Comparison of ENCODE assay signal across 9 cellular contexts in genomic region chr19:18049390-18049789, GRCh38. TPM values are rescaled to one million over a fixed set of nuclear protein-coding genes. Genes with fewer than 3 reads are reported as not detected.
DNase-seq lines count a peak whose midpoint lies in the region; ATAC-seq, FAIRE-seq and TF ChIP-seq lines count a peak whose summit lies in the region.
"Had no signal": no experiment of that assay in that cellular context is flagged by ENCODE, and none has a peak within 500 bp of the region (broad histone marks: within the 10 kb centered on the region; RNA-seq: fewer than 3 reads in every experiment).

No MANE protein-coding gene starts in this region.

- H3K9me3 ChIP-seq in right lobe of liver (no peaks in the 10 kb centered on the region), subcutaneous abdominal adipose tissue (ENCODE audit: control insufficient read depth in 5 of 5, low read length in 5 of 5) (no peaks in the 10 kb centered on the region), H9 (ENCODE audit: control insufficient read depth, low read depth, low read length) (no peaks in the 10 kb centered on the region)

- no peak overlapping the region for H2BK15ac ChIP-seq in H9 (ENCODE audit: low read depth, low read length)

- H3K36me3 ChIP-seq in right lobe of liver (no peaks in the 10 kb centered on the region), subcutaneous abdominal adipose tissue (ENCODE audit: control insufficient read depth in 5 of 5, insufficient read depth in 5 of 5, low read length in 5 of 5) (no peaks in the 10 kb centered on the region)

- H3K4me3 Mint-ChIP-seq in H9, result no peak overlapping the region
- H3K4me3 Mint-ChIP-seq: activated naive CD4-positive, alpha-beta T cell treated with anti-CD3 and anti-CD28 coated beads, Interleukin-2, amount 50 U/mL, for 24 hours had no signal

- no peak overlapping the region for H2BK20ac ChIP-seq in H9 (ENCODE audit: low read depth, low read length, poor library complexity, severe bottlenecking)

- 18% methylated on average over 8 of the region's 10 CpGs for WGBS in right lobe of liver (ENCODE audit: insufficient coverage, low coverage, low lambda C conversion rate, missing lambda C conversion rate)
- no CpG with 5 or more reads among the region's 10 CpGs for WGBS in H9 (ENCODE audit: extremely low coverage, insufficient read length, low lambda C conversion rate)

- H2BK120ac ChIP-seq in H9 (ENCODE audit: low read depth, low read length, poor library complexity, severe bottlenecking), result no peak overlapping the region

- H3K4me3 ChIP-seq in right lobe of liver (peak overlapping the region in 1 of 3 donors; percentile 8), subcutaneous abdominal adipose tissue (ENCODE audit: low read depth in 1 of 5, low read length in 5 of 5) (peak overlapping the region in 1 of 5 donors; percentile 22)

- no peaks in the 10 kb centered on the region for H3K79me2 ChIP-seq in H9 (ENCODE audit: insufficient read depth, low read length)

- no peak overlapping the region for H3K18ac ChIP-seq in H9 (ENCODE audit: insufficient read length, low read depth, low read length)

- H4K8ac ChIP-seq in H9 (replicated peaks; ENCODE audit: insufficient read length, low read depth, low read length), result no peak overlapping the region

- no peak overlapping the region for H3T11ph ChIP-seq in H9 (ENCODE audit: low read length)

- DNase-seq in M059J (ENCODE audit: low read depth) (peak; percentile 80), dermis microvascular lymphatic vessel endothelial cell (ENCODE audit: low read depth in 2 of 2) (peak; percentile 83 to 95), right lobe of liver (peak; percentile 97 to 98 (median 98)), H54 (ENCODE audit: insufficient read length, low spot score) (no peak), H9 (no peak)
- DNase-seq in activated CD4-positive, alpha-beta T cell treated with anti-CD3 and anti-CD28 coated beads, Interleukin-2, amount 50 U/mL, for 48 hours, result no peak

- no peak overlapping the region for H2AK5ac ChIP-seq in H9 (ENCODE audit: insufficient read length, low read length)

- H3K4ac ChIP-seq in H9 (ENCODE audit: low read depth, low read length), result no peak overlapping the region

- H3K23me2 ChIP-seq in H9 (ENCODE audit: insufficient read length, low read depth, low read length, poor library complexity, severe bottlenecking), result no peaks in the 10 kb centered on the region

- no peaks in the 10 kb centered on the region for H3K27me3 ChIP-seq in right lobe of liver
- no peaks in the 10 kb centered on the region for H3K27me3 ChIP-seq in subcutaneous abdominal adipose tissue (ENCODE audit: control insufficient read depth in 5 of 5, insufficient read depth in 4 of 5, low read length in 5 of 5)
- no peaks in the 10 kb centered on the region for H3K27me3 ChIP-seq in H9 (ENCODE audit: insufficient read depth, low read length)

- no peak overlapping the region for H3K9ac ChIP-seq in subcutaneous abdominal adipose tissue (ENCODE audit: low read length in 5 of 5)
- no peak overlapping the region for H3K9ac ChIP-seq in H9 (ENCODE audit: extremely low read depth, insufficient read length, low read length)

- no peak overlapping the region for H3K27ac Mint-ChIP-seq in H9

- H3K23ac ChIP-seq in H9 (ENCODE audit: insufficient read length, low read depth, low read length), result no peak overlapping the region

- H3K4me2 ChIP-seq in H9 (ENCODE audit: insufficient read depth, insufficient read length, low read length), result no peak overlapping the region

- no peaks in the 10 kb centered on the region; a peak in 1 of 5 replicates for H3K9me3 Mint-ChIP-seq in H9
- H3K9me3 Mint-ChIP-seq: activated naive CD4-positive, alpha-beta T cell treated with anti-CD3 and anti-CD28 coated beads, Interleukin-2, amount 50 U/mL, for 24 hours had no signal

- H3K4me1 ChIP-seq in right lobe of liver, result peaks cover 0 to 62% (median 20%) of the 10 kb centered on the region in 4 donors
- H3K4me1 ChIP-seq in subcutaneous abdominal adipose tissue (ENCODE audit: control insufficient read depth in 5 of 5, insufficient read depth in 5 of 5, low read length in 5 of 5), result peaks cover 0 to 47% (median 46%) of the 10 kb centered on the region in 5 donors
- no peaks in the 10 kb centered on the region for H3K4me1 ChIP-seq in H9 (ENCODE audit: insufficient read depth, low read length)

- intact Hi-C loops in right lobe of liver (cut with DNase I), result no loop called here

- no peaks in the 10 kb centered on the region for H3K36me3 Mint-ChIP-seq in H9 (ENCODE audit: insufficient read depth in 1 of 3, low read depth in 3 of 3)
- H3K36me3 Mint-ChIP-seq: activated naive CD4-positive, alpha-beta T cell treated with anti-CD3 and anti-CD28 coated beads, Interleukin-2, amount 50 U/mL, for 24 hours had no signal

- H2BK5ac ChIP-seq in H9 (ENCODE audit: insufficient read length, low read length), result no peak overlapping the region

- no peak overlapping the region for H4K5ac ChIP-seq in H9 (ENCODE audit: insufficient read length, low read depth, low read length)

- no peak overlapping the region for H3K56ac ChIP-seq in H9 (ENCODE audit: insufficient read length, low read depth, low read length)

- no peaks in the 10 kb centered on the region for H4K20me1 ChIP-seq in H9 (ENCODE audit: control insufficient read depth, insufficient read depth, insufficient read length)

- H4K91ac ChIP-seq in H9 (ENCODE audit: insufficient read length, low read depth, low read length), result no peak overlapping the region

- H2AFZ ChIP-seq in H9 (ENCODE audit: low read length), result no peak overlapping the region

- H3K27ac ChIP-seq in right lobe of liver, result peak overlapping the region; percentile 89 to 99 (median 96)
- peak overlapping the region; percentile 75 for H3K27ac ChIP-seq in subcutaneous abdominal adipose tissue (ENCODE audit: low read depth, low read length)
- no peak overlapping the region for H3K27ac ChIP-seq in H9 (ENCODE audit: insufficient read length, low read depth, low read length)

- FAIRE-seq in H54 (lab: Jason Lieb, UNC), result no peak

- H3K27me3 Mint-ChIP-seq in H9 (ENCODE audit: low read depth), result peaks cover 4% of the 10 kb centered on the region; the same call in 1 of the 2 replicates
- H3K27me3 Mint-ChIP-seq: activated naive CD4-positive, alpha-beta T cell treated with anti-CD3 and anti-CD28 coated beads, Interleukin-2, amount 50 U/mL, for 24 hours had no signal

- TF ChIP-seq CTCF in right lobe of liver (IDR thresholded peaks at IDR 0.05) (no peak), H9 (conservative IDR thresholded peaks at IDR 0.05) (no peak)

- peak; percentile 72 for TF ChIP-seq POLR2A in right lobe of liver (IDR thresholded peaks at IDR 0.05)
- TF ChIP-seq POLR2A in H54 (IDR thresholded peaks at IDR 0.05; ENCODE audit: low read depth, low read length), result no peak

- peaks cover 3 to 11% of the 10 kb centered on the region in 2 experiments for H3K4me1 Mint-ChIP-seq in H9

- no peaks in the 10 kb centered on the region for H3K79me1 ChIP-seq in H9 (ENCODE audit: insufficient read depth, low read depth, low read length, poor library complexity, severe bottlenecking)

- H3K14ac ChIP-seq in H9 (ENCODE audit: insufficient read depth, low read length), result no peak overlapping the region

- no peak overlapping the region for H2BK12ac ChIP-seq in H9 (ENCODE audit: insufficient read length, low read depth, low read length)

- ATAC-seq in right lobe of liver (peak; percentile 66 to 83 (median 78)), HG02623 (IDR thresholded peaks at IDR 0.05; ENCODE audit: unreplicated experiment) (no peak)

RNA-seq across cellular contexts. Expression of gene IL12RB1, which starts 37.3 kb away (rescaled TPM):
- total RNA-seq in M059J (2014; rRNA removed; shearing (Covaris generic)), result 2.3 and 3.8 TPM in 2 replicates
- total RNA-seq in dermis microvascular lymphatic vessel endothelial cell (0.13 TPM in 2 replicates), right lobe of liver (1 to 10 TPM in 1 of 6 experiments, under 1 TPM in 5; 0.25 to 2.0 (median 0.70) TPM), H9 (2021) (not detected in 2 replicates)

RNA-seq across cellular contexts. Expression of gene ARRDC2, which starts 41.4 kb away (rescaled TPM):
- 9.4 and 12.8 TPM in 2 replicates for total RNA-seq in M059J (2014; rRNA removed; shearing (Covaris generic))
- 41.1 and 108 TPM in 2 replicates for total RNA-seq in dermis microvascular lymphatic vessel endothelial cell
- total RNA-seq in right lobe of liver, result 10 to 100 TPM in 4 of 6 experiments, 1 to 10 TPM in 2; 3.6 to 28.5 (median 10.8) TPM
- total RNA-seq in H9 (2021), result 9.5 and 10.5 TPM in 2 replicates

RNA-seq across cellular contexts. Expression of gene MAST3, which starts 48.2 kb away (rescaled TPM):
- 2.3 and 4.6 TPM in 2 replicates for total RNA-seq in M059J (2014; rRNA removed; shearing (Covaris generic))
- total RNA-seq in dermis microvascular lymphatic vessel endothelial cell, result 1.2 and 2.9 TPM in 2 replicates
- 10 to 100 TPM in 3 of 6 experiments, 1 to 10 TPM in 3; 8.0 to 17.9 (median 10.0) TPM for total RNA-seq in right lobe of liver
- 9.6 and 10.4 TPM in 2 replicates for total RNA-seq in H9 (2021)

Comparison
In these comparisons a context has a peak if more than half of its experiments do, and no peak if none do; other contexts are left out.
1. DNase-seq: peak in M059J (single experiment), dermis microvascular lymphatic vessel endothelial cell (2 of 2) and right lobe of liver (3 of 3); none in H54 (single experiment), H9 (single experiment) and activated CD4-positive, alpha-beta T cell treated with anti-CD3 and anti-CD28 coated beads, Interleukin-2, amount 50 U/mL, for 48 hours (0 of 2).